In genomic region chr16:19678804-19679203, GRCh38 we compare ENCODE assay signal across 22 cellular contexts.
"Had no signal": no experiment of that assay in that cellular context is flagged by ENCODE, and none has a peak within 500 bp of the region (broad histone marks: within the 10 kb centered on the region; RNA-seq: fewer than 3 reads in every experiment).

No MANE protein-coding gene starts in this region.

- H3K9ac ChIP-seq: KMS-11, SK-N-SH had no signal

- DNase-seq: activated CD4-positive, alpha-beta T cell treated with anti-CD3 and anti-CD28 coated beads for 36 hours; activated CD4-positive, alpha-beta T cell treated with anti-CD3 and anti-CD28 coated beads, Interleukin-2, amount 50 U/mL, for 4 hours; activated CD8-positive, alpha-beta memory T cell treated with anti-CD3 and anti-CD28 coated beads, Interleukin-2, amount 50 U/mL, for 48 hours; activated CD8-positive, alpha-beta T cell treated with anti-CD3 and anti-CD28 coated beads, Interleukin-2, amount 10 ng/mL, durations not matched to agents 7 days and 5 days; activated naive CD4-positive, alpha-beta T cell treated with anti-CD3 and anti-CD28 coated beads, Interleukin-2, amount 50 U/mL, for 16 hours; activated naive CD8-positive, alpha-beta T cell treated with anti-CD3 and anti-CD28 coated beads, Interleukin-2, amount 10 ng/mL, durations not matched to agents 7 days and 5 days; activated T-cell treated with anti-CD3 and anti-CD28 coated beads, Interleukin-2, amount 50 U/mL, for 1 hour; NCI-H1092; NCI-H1417; NCI-H1694; NCI-H2029 treated with DMSO at 0.1 percent for 48 hours; NCI-H345; NCI-H510A; Peyer's patch; Right ventricle myocardium superior; SJCRH30; SK-N-SH; T-helper 1 cell; WERI-Rb-1 had no signal

- ATAC-seq: activated CD4-positive, alpha-beta T cell treated with anti-CD3 and anti-CD28 coated beads for 36 hours; activated CD8-positive, alpha-beta T cell treated with anti-CD3 and anti-CD28 coated beads, Interleukin-2, amount 10 ng/mL, durations not matched to agents 7 days and 5 days had no signal

- H3K9me3 ChIP-seq: Peyer's patch, SK-N-SH had no signal

- H3K4me3 ChIP-seq: Peyer's patch, SJCRH30 had no signal

- H3K4me1 ChIP-seq: Peyer's patch, SJCRH30 had no signal

- FAIRE-seq: astrocyte had no signal

- H3K4me2 ChIP-seq: KMS-11, SK-N-SH had no signal

- H3K27ac ChIP-seq: KMS-11, Peyer's patch, RWPE1, SJCRH30, WERI-Rb-1 had no signal

- H3K27me3 ChIP-seq: Peyer's patch, SJCRH30 had no signal

- H3K36me3 ChIP-seq: SJCRH30 had no signal
